In genomic region chr11:126113515-126113957, GRCh38 we compare ENCODE assay signal across 1 cellular context.
TF ChIP-seq lines count a peak whose summit lies in the region.

No MANE protein-coding gene starts in this region.

TF ChIP-seq in IMR-90, 13 proteins besides CTCF, POLR2A, EP300 and RAD21 (continued from another document):
- no peak for TF ChIP-seq ELK1 (IDR thresholded peaks at IDR 0.05; ENCODE audit: borderline replicate concordance, low read depth, low read length)
